Comparison of ENCODE assay signal across 17 cellular contexts in the genomic region with DNA sequence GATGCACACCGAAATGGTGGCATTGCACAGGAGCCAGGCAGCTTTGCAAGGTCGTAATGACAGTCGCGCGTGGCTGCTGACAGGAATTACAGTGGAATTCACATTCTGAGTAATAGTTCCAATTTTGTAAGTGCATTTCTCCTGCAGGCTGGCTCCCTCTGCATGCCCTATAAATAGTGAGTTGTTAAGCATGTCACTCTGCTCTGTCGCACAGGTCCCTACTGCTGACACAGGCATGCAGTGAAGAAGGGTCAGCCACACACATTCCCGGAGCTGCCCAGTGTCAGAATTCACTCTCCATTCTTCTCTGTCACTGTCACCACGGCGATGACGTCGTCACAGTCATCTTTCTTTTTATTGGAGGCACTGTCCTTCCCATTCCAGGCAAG. TPM values are rescaled to one million over a fixed set of nuclear protein-coding genes. Genes with fewer than 3 reads are reported as not detected.
DNase-seq lines count a peak whose midpoint lies in the region; ATAC-seq and TF ChIP-seq lines count a peak whose summit lies in the region.
"Had no signal": no experiment of that assay in that cellular context is flagged by ENCODE, and none has a peak within 500 bp of the region (broad histone marks: within the 10 kb centered on the region; RNA-seq: fewer than 3 reads in every experiment).

No MANE protein-coding gene starts in this region.

- H3K27ac ChIP-seq in PC-3 (ENCODE audit: low read length): peak overlapping the region; percentile 66
- no peak overlapping the region for H3K27ac ChIP-seq in mesenchymal stem cell (ENCODE audit: low read length, poor library complexity, severe bottlenecking)
- H3K27ac ChIP-seq: brain microvascular endothelial cell, dorsolateral prefrontal cortex, esophagus muscularis mucosa, SK-N-MC had no signal

- H3K79me1 ChIP-seq in mesenchymal stem cell (replicated peaks; ENCODE audit: low read length, poor library complexity, severe bottlenecking): no peaks in the 10 kb centered on the region

- no peak overlapping the region for H2AK5ac ChIP-seq in mesenchymal stem cell (ENCODE audit: low read length, severe bottlenecking)

- H3K4me2 ChIP-seq in PC-3 (ENCODE audit: low read length) (peak overlapping the region; percentile 81), skeletal muscle satellite cell (ENCODE audit: low read length) (peak overlapping the region; percentile 20), mesenchymal stem cell (ENCODE audit: low read length, poor library complexity, severe bottlenecking) (no peak overlapping the region)

- H4K20me1 ChIP-seq in PC-3 (ENCODE audit: low read length): no peaks in the 10 kb centered on the region

- no peak overlapping the region for H2BK12ac ChIP-seq in mesenchymal stem cell (ENCODE audit: low read length in 2 of 2)

- no peak overlapping the region for H3K4ac ChIP-seq in mesenchymal stem cell (ENCODE audit: low read depth in 1 of 2, low read length in 2 of 2)

- no peaks in the 10 kb centered on the region for H3K27me3 ChIP-seq in PC-3 (ENCODE audit: low read length)
- H3K27me3 ChIP-seq in adipocyte (replicated peaks; ENCODE audit: control insufficient read depth, insufficient read depth, low read length): peaks cover 12% of the 10 kb centered on the region
- no peaks in the 10 kb centered on the region for H3K27me3 ChIP-seq in skeletal muscle satellite cell (ENCODE audit: control insufficient read depth, insufficient read depth, low read length)
- no peaks in the 10 kb centered on the region for H3K27me3 ChIP-seq in H7 (ENCODE audit: control insufficient read depth, insufficient read depth, low read length)
- peaks cover 12 to 18% of the 10 kb centered on the region in 2 experiments for H3K27me3 ChIP-seq in mesenchymal stem cell (ENCODE audit: control insufficient read depth in 1 of 2, insufficient read depth in 1 of 2, low read length in 2 of 2)

- H3F3A ChIP-seq in PC-3 (ENCODE audit: low read length, unreplicated experiment): no peaks in the 10 kb centered on the region

- intact Hi-C loops in PC-3 (cut with micrococcal nuclease): loop anchor here (1.0 to 5.0 kb wide), 2 partner anchors 86 to 101 kb away; no protein-coding TSS in a partner anchor

- no peak overlapping the region for H4K8ac ChIP-seq in mesenchymal stem cell (ENCODE audit: low read length)

- no peaks in the 10 kb centered on the region for H3K9me2 ChIP-seq in PC-3 (replicated peaks; ENCODE audit: low read length)

- DNase-seq in PC-3 (peak; percentile 29), adipocyte (ENCODE audit: low read depth) (no peak), kidney tubule cell (ENCODE audit: low spot score) (peak; percentile 14), H7 (no peak), mesenchymal stem cell (no peak)
- DNase-seq: activated CD4-positive, alpha-beta T cell treated with anti-CD3 and anti-CD28 coated beads for 4 hours; activated T-cell treated with anti-CD3 and anti-CD28 coated beads, Interleukin-2, amount 50 U/mL, for 1 hour; brain microvascular endothelial cell; NCI-H510A; stimulated activated CD4-positive, alpha-beta T cell treated with anti-CD3 and anti-CD28 coated beads, Interleukin-4, amount 100 ng/mL, for 24 hours had no signal

- H3K79me2 ChIP-seq in PC-3 (ENCODE audit: low read length): no peaks in the 10 kb centered on the region

- BruUV-seq in PC-3 (replicated peaks; lab: Mats Ljungman, UMichigan): no TSS peak

- no peak overlapping the region for H3K18ac ChIP-seq in mesenchymal stem cell (ENCODE audit: low read depth in 1 of 2, low read length in 2 of 2)

- H2BK5ac ChIP-seq in mesenchymal stem cell (ENCODE audit: low read depth, low read length, poor library complexity, severe bottlenecking): no peak overlapping the region

- H3K4me3 ChIP-seq in PC-3 (ENCODE audit: low read length) (peak overlapping the region; percentile 44), adipocyte (ENCODE audit: low read length) (no peak overlapping the region), skeletal muscle satellite cell (ENCODE audit: low read length) (no peak overlapping the region), H7 (ENCODE audit: insufficient read depth, low read depth, low read length) (no peak overlapping the region), mesenchymal stem cell (ENCODE audit: insufficient read depth in 1 of 2, low read depth in 1 of 2, low read length in 2 of 2) (peak overlapping the region in 1 of 2 experiments; percentile 1)
- H3K4me3 ChIP-seq: esophagus muscularis mucosa, SK-N-MC had no signal

- ATAC-seq in PC-3: peak; percentile 28
- ATAC-seq in GM19023 (IDR thresholded peaks at IDR 0.05; ENCODE audit: unreplicated experiment): no peak
- no peak for ATAC-seq in GM18907 (IDR thresholded peaks at IDR 0.05; ENCODE audit: unreplicated experiment)

- CTCF ChIA-PET in PC-3 (lab: Charles Lee): no interaction called here

- H2BK15ac ChIP-seq in mesenchymal stem cell (ENCODE audit: low read depth, poor library complexity, severe bottlenecking): no peak overlapping the region

- H3K9me3 ChIP-seq in PC-3 (ENCODE audit: low read length): no peaks in the 10 kb centered on the region
- no peaks in the 10 kb centered on the region for H3K9me3 ChIP-seq in adipocyte (ENCODE audit: control insufficient read depth, low read length)
- H3K9me3 ChIP-seq in skeletal muscle satellite cell (replicated peaks; ENCODE audit: low read length): no peaks in the 10 kb centered on the region
- no peaks in the 10 kb centered on the region for H3K9me3 ChIP-seq in mesenchymal stem cell (ENCODE audit: control insufficient read depth, low read length)
- H3K9me3 ChIP-seq: esophagus muscularis mucosa had no signal

- POLR2A ChIA-PET in PC-3 (lab: Charles Lee; ENCODE audit: unreplicated experiment): no interaction called here

- H2BK120ac ChIP-seq in mesenchymal stem cell (ENCODE audit: low read depth, low read length): no peak overlapping the region

- H3K36me3 ChIP-seq in PC-3 (ENCODE audit: low read depth, low read length) (no peaks in the 10 kb centered on the region), adipocyte (ENCODE audit: control insufficient read depth, insufficient read depth, low read length, severe bottlenecking) (no peaks in the 10 kb centered on the region), skeletal muscle satellite cell (ENCODE audit: insufficient read depth, low read length) (no peaks in the 10 kb centered on the region), H7 (replicated peaks; ENCODE audit: control insufficient read depth, insufficient read depth, low read length) (no peaks in the 10 kb centered on the region), mesenchymal stem cell (ENCODE audit: control insufficient read depth in 1 of 2, insufficient read depth in 2 of 2, low read depth in 1 of 2, low read length in 2 of 2) (no peaks in the 10 kb centered on the region)
- H3K36me3 ChIP-seq: brain microvascular endothelial cell, esophagus muscularis mucosa had no signal

- no peak overlapping the region for H4K91ac ChIP-seq in mesenchymal stem cell (ENCODE audit: low read length)

- no peak overlapping the region for H2AFZ ChIP-seq in PC-3 (ENCODE audit: low read length)
- H2AFZ ChIP-seq in mesenchymal stem cell (ENCODE audit: low read depth, low read length): no peak overlapping the region

- H3K23ac ChIP-seq in mesenchymal stem cell (ENCODE audit: low read length in 2 of 2): no peak overlapping the region

- peak overlapping the region; percentile 9; the same call in 1 of the 2 replicates for H3K9ac ChIP-seq in PC-3 (ENCODE audit: low read length)
- peak overlapping the region; percentile 27 for H3K9ac ChIP-seq in adipocyte (ENCODE audit: low read length)
- no peak overlapping the region for H3K9ac ChIP-seq in skeletal muscle satellite cell (ENCODE audit: low read depth, low read length)
- H3K9ac ChIP-seq in mesenchymal stem cell (ENCODE audit: low read length): no peak overlapping the region

- no peak for TF ChIP-seq CTCF in PC-3 (conservative IDR thresholded peaks at IDR 0.05; ENCODE audit: low read depth, low read length)

- peaks cover 42% of the 10 kb centered on the region for H3K4me1 ChIP-seq in PC-3 (ENCODE audit: insufficient read depth, low read length)
- H3K4me1 ChIP-seq in adipocyte (ENCODE audit: control insufficient read depth, insufficient read depth, low read length): peaks cover 24% of the 10 kb centered on the region
- H3K4me1 ChIP-seq in skeletal muscle satellite cell (ENCODE audit: control insufficient read depth, insufficient read depth, low read length): peaks cover 8% of the 10 kb centered on the region
- peaks cover 15% of the 10 kb centered on the region for H3K4me1 ChIP-seq in mesenchymal stem cell (ENCODE audit: control insufficient read depth, insufficient read depth, low read depth, low read length)

- no peak overlapping the region for H3K14ac ChIP-seq in mesenchymal stem cell (ENCODE audit: low read length in 2 of 2)

- 79% methylated on average over 11 of the region's 11 CpGs for WGBS in mesenchymal stem cell

RNA-seq across cellular contexts. Expression of gene SHH, which starts 49.2 kb away (rescaled TPM):
- 0.11 and 0.12 TPM in 2 replicates for total RNA-seq in PC-3 (2014; rRNA removed)
- total RNA-seq in skeletal muscle satellite cell (2012; rRNA removed): not detected in 2 replicates
- total RNA-seq in H7 (2014; rRNA removed; shearing (Covaris generic)): 1.5 and 4.6 TPM in 2 replicates
- 0.01 TPM for polyA plus RNA-seq in mesenchymal stem cell (2013, experiment 1 of 2)
- polyA plus RNA-seq in mesenchymal stem cell (2013, experiment 2 of 2): not detected
- total RNA-seq: esophagus muscularis mucosa, skeletal muscle tissue had no signal

Comparison
In these comparisons a context has a peak if more than half of its experiments do, and no peak if none do; other contexts are left out.
1. DNase-seq: peak in PC-3 (single experiment) and kidney tubule cell (single experiment); none in adipocyte (single experiment), H7 (single experiment) and mesenchymal stem cell (single experiment).
2. H3K9ac ChIP-seq: peak in PC-3 (single experiment) and adipocyte (single experiment); none in skeletal muscle satellite cell (single experiment) and mesenchymal stem cell (single experiment).